Comparison of ENCODE assay signal across 1 cellular context in the genomic region with DNA sequence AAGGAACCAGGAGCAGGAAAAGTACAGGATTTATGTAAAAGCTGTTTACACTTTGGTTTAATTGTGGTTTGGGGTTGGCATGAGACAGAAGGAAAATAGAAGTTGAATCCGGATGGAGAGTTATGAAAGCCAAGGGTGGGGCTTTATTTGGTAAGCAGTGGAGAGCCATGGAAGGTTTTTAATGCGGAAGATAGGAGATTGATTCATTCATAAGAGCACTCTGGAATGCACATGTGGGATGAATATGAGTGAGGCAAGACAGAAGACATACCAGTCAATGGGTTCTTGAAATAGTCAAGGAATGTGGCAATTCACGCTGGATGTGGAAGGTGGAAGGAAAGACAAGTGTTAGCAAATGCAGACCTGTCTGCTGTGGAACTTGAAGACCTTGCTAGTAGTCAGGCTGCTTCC.
TF ChIP-seq lines count a peak whose summit lies in the region.

No MANE protein-coding gene starts in this region.

TF ChIP-seq in HepG2, 621 proteins besides CTCF, POLR2A, EP300 and RAD21:
- TF ChIP-seq RXRA (CRISPR knock-in tag; IDR thresholded peaks at IDR 0.05), result no peak
- TF ChIP-seq WIZ (CRISPR knock-in tag; IDR thresholded peaks at IDR 0.05), result no peak
- TF ChIP-seq ZBTB1 (CRISPR knock-in tag; IDR thresholded peaks at IDR 0.05; ENCODE audit: borderline replicate concordance), result no peak
- TF ChIP-seq KDM5A (IDR thresholded peaks at IDR 0.05; ENCODE audit: borderline replicate concordance, low read length), result no peak
- TF ChIP-seq ZNF317 (CRISPR knock-in tag; IDR thresholded peaks at IDR 0.05), result no peak
- no peak for TF ChIP-seq SUZ12 (IDR thresholded peaks at IDR 0.05; ENCODE audit: low read depth, low read length)
- TF ChIP-seq KAT8 (CRISPR knock-in tag; IDR thresholded peaks at IDR 0.05), result no peak
- TF ChIP-seq ETV6 (CRISPR knock-in tag; conservative IDR thresholded peaks at IDR 0.05), result no peak
- no peak for TF ChIP-seq ZNF552 (CRISPR knock-in tag; IDR thresholded peaks at IDR 0.05; ENCODE audit: borderline replicate concordance)
- no peak for TF ChIP-seq ZNF746 (CRISPR knock-in tag; IDR thresholded peaks at IDR 0.05)
- TF ChIP-seq ZZZ3 (CRISPR knock-in tag; IDR thresholded peaks at IDR 0.05; ENCODE audit: borderline replicate concordance), result no peak
- no peak for TF ChIP-seq RELA (CRISPR knock-in tag; IDR thresholded peaks at IDR 0.05)
- TF ChIP-seq REST (IDR thresholded peaks at IDR 0.05; ENCODE audit: borderline replicate concordance in 1 of 2, low read depth in 1 of 2, low read length in 2 of 2), result no peak
- no peak for TF ChIP-seq ZNF205 (CRISPR knock-in tag; IDR thresholded peaks at IDR 0.05)
- TF ChIP-seq ATF7-NPFF (CRISPR knock-in tag; IDR thresholded peaks at IDR 0.05; ENCODE audit: low read depth), result no peak
- no peak for TF ChIP-seq ZNF629 (CRISPR knock-in tag; conservative IDR thresholded peaks at IDR 0.05)
- no peak for TF ChIP-seq NFE2L2 (IDR thresholded peaks at IDR 0.05; ENCODE audit: low read length)
- no peak for TF ChIP-seq ARID3A (IDR thresholded peaks at IDR 0.05; ENCODE audit: low read depth, low read length)
- TF ChIP-seq SMAD1 (CRISPR knock-in tag; IDR thresholded peaks at IDR 0.05; ENCODE audit: borderline replicate concordance, low read depth), result no peak
- TF ChIP-seq TAF15 (IDR thresholded peaks at IDR 0.05; ENCODE audit: low read depth, low read length, poor library complexity, severe bottlenecking), result no peak
